In the genomic region with DNA sequence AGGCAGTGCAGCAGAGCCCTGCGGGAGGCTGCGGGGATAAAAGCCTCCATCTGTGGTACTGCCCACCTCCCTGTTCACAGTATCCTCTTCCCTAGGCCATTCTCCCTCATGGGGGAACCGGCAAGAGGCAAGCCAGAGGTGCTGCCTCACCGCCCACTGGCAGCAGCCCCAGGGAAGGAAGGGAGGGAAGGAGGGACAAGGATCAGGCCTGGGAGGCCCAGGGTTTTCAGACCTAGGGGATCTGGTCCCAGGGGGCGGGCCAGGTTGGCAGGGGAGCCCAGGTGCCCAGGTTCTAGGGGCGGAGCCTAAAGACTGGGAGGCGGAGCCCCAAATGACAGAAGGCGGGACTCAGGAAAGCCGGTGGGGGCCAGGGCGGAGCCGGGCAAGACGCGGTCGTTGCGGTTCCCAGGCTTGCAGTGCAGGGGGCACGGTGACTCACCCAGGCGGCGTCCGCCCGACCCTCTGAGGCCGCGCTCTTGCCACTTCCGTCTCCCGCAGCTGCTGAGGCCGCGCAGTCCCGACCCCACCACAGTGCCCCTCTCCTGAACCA, we compare ENCODE assay signal across 8 cellular contexts. TPM values are rescaled to one million over a fixed set of nuclear protein-coding genes. Genes with fewer than 3 reads are reported as not detected.
DNase-seq lines count a peak whose midpoint lies in the region; ATAC-seq and TF ChIP-seq lines count a peak whose summit lies in the region.

No MANE protein-coding gene starts in this region.

- TF ChIP-seq CTCF in DND-41 (IDR thresholded peaks at IDR 0.05; ENCODE audit: borderline replicate concordance, extremely low read depth, low read length, poor library complexity, severe bottlenecking) (no peak), KMS-11 (conservative IDR thresholded peaks at IDR 0.05; ENCODE audit: low read depth, low read length) (no peak), dorsolateral prefrontal cortex (IDR thresholded peaks at IDR 0.05 in 54 of 56, conservative IDR thresholded peaks at IDR 0.05 in 2 of 56; ENCODE audit: low read depth in 1 of 56, partially characterized antibody in 56 of 56) (no peak), neural crest cell (conservative IDR thresholded peaks at IDR 0.05) (no peak), GM10266 (IDR thresholded peaks at IDR 0.05; ENCODE audit: control insufficient read depth, insufficient read depth, low read depth, missing control alignments) (no peak)

- H3K4me1 ChIP-seq in DND-41 (ENCODE audit: insufficient read depth, low read length) (peaks cover 51% of the 10 kb centered on the region), KMS-11 (ENCODE audit: low read depth, poor library complexity, severe bottlenecking) (peaks cover 33% of the 10 kb centered on the region)

- intact Hi-C loops in dorsolateral prefrontal cortex (cut with DNase I): loop anchor here (2.0 to 10.0 kb wide), 7 partner anchors 69 to 1107 kb away; a partner anchor contains a TSS

- no peaks in the 10 kb centered on the region for H3K36me3 Mint-ChIP-seq in neural crest cell (ENCODE audit: low read depth)

- H3K4me3 ChIP-seq in DND-41 (ENCODE audit: low read depth in 1 of 2, low read length in 2 of 2) (peak overlapping the region; percentile 62 to 78), KMS-11 (IDR thresholded peaks at IDR 0.05; ENCODE audit: insufficient read depth, low read depth, low read length) (peak overlapping the region; percentile 59), dorsolateral prefrontal cortex (peak overlapping the region; percentile 59 to 100 (median 92))

- peak overlapping the region; percentile 25 for H3K27ac Mint-ChIP-seq in neural crest cell (ENCODE audit: unreplicated experiment)

- H3K9ac ChIP-seq in DND-41 (ENCODE audit: low read depth, low read length): peak overlapping the region; percentile 78
- H3K9ac ChIP-seq in KMS-11: peak overlapping the region; percentile 69

- H3K4me2 ChIP-seq in DND-41 (ENCODE audit: insufficient read depth, low read length) (peak overlapping the region; percentile 89), KMS-11 (peak overlapping the region; percentile 66)

- no peak for DNase-seq in DND-41
- DNase-seq in dorsolateral prefrontal cortex: no peak
- no peak for DNase-seq in neural crest cell (ENCODE audit: low read depth, low spot score)
- DNase-seq in GM19240 (ENCODE audit: insufficient read length, low spot score): no peak
- no peak for DNase-seq in kidney tubule cell (ENCODE audit: low spot score)
- DNase-seq in GM10266 (ENCODE audit: extremely low spot score): no peak

- H3K27ac ChIP-seq in DND-41 (ENCODE audit: low read length) (peak overlapping the region; percentile 85), KMS-11 (peak overlapping the region; percentile 68), dorsolateral prefrontal cortex (peak overlapping the region; percentile 14 to 100 (median 97))

- peak overlapping the region; percentile 59 for H2AFZ ChIP-seq in DND-41 (ENCODE audit: low read depth, low read length)
- peak overlapping the region; percentile 50; the same call in 1 of the 2 replicates for H2AFZ ChIP-seq in KMS-11 (ENCODE audit: low read depth)

- H3K79me2 ChIP-seq in DND-41 (ENCODE audit: insufficient read depth, low read length): peaks cover 35% of the 10 kb centered on the region
- no peaks in the 10 kb centered on the region for H3K79me2 ChIP-seq in KMS-11 (ENCODE audit: insufficient read depth, low read depth)

- no peak; the same call in 2 of the 3 replicates for ATAC-seq in DND-41 (ENCODE audit: insufficient read depth, low read depth)
- ATAC-seq in GM18858 (IDR thresholded peaks at IDR 0.05; ENCODE audit: unreplicated experiment): no peak

- peaks cover 2% of the 10 kb centered on the region for H3K27me3 Mint-ChIP-seq in neural crest cell (ENCODE audit: low read depth)

- H3K9me3 ChIP-seq in DND-41 (ENCODE audit: insufficient read depth, low read length, severe bottlenecking): no peaks in the 10 kb centered on the region

- no peaks in the 10 kb centered on the region for H3K9me3 Mint-ChIP-seq in neural crest cell

- H4K20me1 ChIP-seq in DND-41 (ENCODE audit: insufficient read depth, low read length) (peaks cover 19% of the 10 kb centered on the region), KMS-11 (ENCODE audit: insufficient read depth) (no peaks in the 10 kb centered on the region)

- H3K27me3 ChIP-seq in DND-41 (ENCODE audit: insufficient read depth, low read length, poor library complexity): no peaks in the 10 kb centered on the region
- H3K27me3 ChIP-seq in KMS-11 (ENCODE audit: insufficient read depth, low read depth): no peaks in the 10 kb centered on the region
- no peaks in the 10 kb centered on the region for H3K27me3 ChIP-seq in dorsolateral prefrontal cortex

- H3K4me3 Mint-ChIP-seq in neural crest cell: peak overlapping the region; percentile 94

- H3K36me3 ChIP-seq in DND-41 (ENCODE audit: insufficient read depth, low read length): peaks cover 9% of the 10 kb centered on the region
- H3K36me3 ChIP-seq in KMS-11 (ENCODE audit: insufficient read depth): no peaks in the 10 kb centered on the region

- H3K4me1 Mint-ChIP-seq in neural crest cell: peaks cover 47% of the 10 kb centered on the region

RNA-seq across cellular contexts. Expression of a gene that starts 3.0 kb away (rescaled TPM):
- 100 to 1,000 TPM in 25 of 120 experiments, 10 to 100 TPM in 95; 66.6 to 122 (median 90.6) TPM for total RNA-seq in dorsolateral prefrontal cortex
- total RNA-seq in neural crest cell: 97.4 and 102 TPM in 2 replicates

RNA-seq across cellular contexts. Expression of a gene that starts 29.2 kb away (rescaled TPM):
- total RNA-seq in dorsolateral prefrontal cortex (1 to 10 TPM in 1 of 120 experiments, under 1 TPM in 116, not detected in 3; 0.10 to 1.0 (median 0.30) TPM), neural crest cell (0.05 and 0.11 TPM in 2 replicates)
